ENCODE assay signal across 1 cellular context in genomic region chr5:132086277-132086794, GRCh38.
TF ChIP-seq lines count a peak whose summit lies in the region.

No MANE protein-coding gene starts in this region.

TF ChIP-seq in K562, 482 proteins besides CTCF, POLR2A, EP300 and RAD21 (continued from another document):
- no peak for TF ChIP-seq ZSCAN29 (IDR thresholded peaks at IDR 0.05)
- no peak for TF ChIP-seq NR4A1 (CRISPR knock-in tag; IDR thresholded peaks at IDR 0.05)
- TF ChIP-seq NR4A1 (tag; IDR thresholded peaks at IDR 0.05), result peak; percentile 61
- no peak for TF ChIP-seq CSDE1 (IDR thresholded peaks at IDR 0.05)
- no peak for TF ChIP-seq POLR2AphosphoS2 (IDR thresholded peaks at IDR 0.05; ENCODE audit: low read length)
- TF ChIP-seq CBX1 (IDR thresholded peaks at IDR 0.05; ENCODE audit: low read depth), result no peak
- no peak for TF ChIP-seq RBM34 (IDR thresholded peaks at IDR 0.05; ENCODE audit: borderline replicate concordance, insufficient read depth, low read length)
- no peak for TF ChIP-seq SNAPC5 (CRISPR knock-in tag; IDR thresholded peaks at IDR 0.05)
- no peak for TF ChIP-seq BRD9 (IDR thresholded peaks at IDR 0.05; ENCODE audit: low read depth, partially characterized antibody)
- peak; percentile 65; the same call in 1 of the 2 replicates for TF ChIP-seq DMBX1 (CRISPR knock-in tag; IDR thresholded peaks at IDR 0.05; ENCODE audit: borderline replicate concordance)
- no peak for TF ChIP-seq POU5F1 (IDR thresholded peaks at IDR 0.05; ENCODE audit: borderline replicate concordance, low read depth, low read length, partially characterized antibody)
- no peak for TF ChIP-seq ZNF146 (CRISPR knock-in tag; IDR thresholded peaks at IDR 0.05; ENCODE audit: unreplicated experiment)
- peak; percentile 49; the same call in 1 of the 2 replicates for TF ChIP-seq FOSL1 (tag; conservative IDR thresholded peaks at IDR 0.05)
- peak; percentile 44 for TF ChIP-seq VEZF1 (CRISPR knock-in tag; IDR thresholded peaks at IDR 0.05)
- 0 out of 4 replicates have a peak, but pooled peaks of 1 of the 2 experiments have one; percentile 28 for TF ChIP-seq MAZ (CRISPR knock-in tag; conservative IDR thresholded peaks at IDR 0.05 in 1 of 2, IDR thresholded peaks at IDR 0.05 in 1 of 2)
- TF ChIP-seq HBP1 (CRISPR knock-in tag; IDR thresholded peaks at IDR 0.05), result no peak
- no peak for TF ChIP-seq RBBP5 (IDR thresholded peaks at IDR 0.05; ENCODE audit: borderline replicate concordance, insufficient read depth, low read length, poor library complexity, severe bottlenecking)
- peak; percentile 52 for TF ChIP-seq USF1 (CRISPR knock-in tag; IDR thresholded peaks at IDR 0.05)
- TF ChIP-seq POLR2AphosphoS5 (IDR thresholded peaks at IDR 0.05; ENCODE audit: control insufficient read depth, insufficient read depth, low read depth, low read length), result no peak
- no peak for TF ChIP-seq MYBL2 (IDR thresholded peaks at IDR 0.05; ENCODE audit: low read depth)
- TF ChIP-seq MYBL2 (CRISPR knock-in tag; IDR thresholded peaks at IDR 0.05; ENCODE audit: borderline replicate concordance), result no peak
- TF ChIP-seq SMAD4 (CRISPR knock-in tag; conservative IDR thresholded peaks at IDR 0.05), result peak; percentile 69
- TF ChIP-seq SOX6 (IDR thresholded peaks at IDR 0.05), result 0 out of 2 replicates have a peak, but pooled peaks have one; percentile 18
- TF ChIP-seq MLLT1 (IDR thresholded peaks at IDR 0.05), result no peak
- TF ChIP-seq MTA3 (IDR thresholded peaks at IDR 0.05; ENCODE audit: borderline replicate concordance), result peak; percentile 61; the same call in 1 of the 2 replicates
- no peak for TF ChIP-seq PREB (CRISPR knock-in tag; IDR thresholded peaks at IDR 0.05)
- no peak for TF ChIP-seq RREB1 (CRISPR knock-in tag; IDR thresholded peaks at IDR 0.05)
- TF ChIP-seq CCAR2 (IDR thresholded peaks at IDR 0.05; ENCODE audit: low read depth, low read length), result no peak
- no peak for TF ChIP-seq ZNF398 (CRISPR knock-in tag; IDR thresholded peaks at IDR 0.05)
- no peak for TF ChIP-seq ELF1 (tag; IDR thresholded peaks at IDR 0.05)
- no peak; the same call in 1 of the 2 replicates for TF ChIP-seq BACH1 (tag; IDR thresholded peaks at IDR 0.05)
- peak in 1 of 2 experiments; percentile 36; a peak in 1 of 4 replicates for TF ChIP-seq FOXK2 (conservative IDR thresholded peaks at IDR 0.05 in 1 of 2, IDR thresholded peaks at IDR 0.05 in 1 of 2; ENCODE audit: low read depth in 2 of 2)
- TF ChIP-seq SNRNP70 (optimal IDR thresholded peaks at IDR 0.05; ENCODE audit: low read depth, low read length), result no peak
- no peak for TF ChIP-seq PURB (CRISPR knock-in tag; IDR thresholded peaks at IDR 0.05; ENCODE audit: low read depth)
- TF ChIP-seq ASH1L (IDR thresholded peaks at IDR 0.05; ENCODE audit: borderline replicate concordance, low read depth, partially characterized antibody), result no peak
- TF ChIP-seq ZFX (CRISPR knock-in tag; IDR thresholded peaks at IDR 0.05), result no peak
- peak; percentile 70 for TF ChIP-seq CTBP1 (IDR thresholded peaks at IDR 0.05; ENCODE audit: borderline replicate concordance)
- TF ChIP-seq RB1 (IDR thresholded peaks at IDR 0.05; ENCODE audit: low read depth), result no peak
- TF ChIP-seq BRCA1 (IDR thresholded peaks at IDR 0.05), result no peak
- no peak for TF ChIP-seq BRCA1 (CRISPR knock-in tag; IDR thresholded peaks at IDR 0.05)
- TF ChIP-seq ERF (CRISPR knock-in tag; IDR thresholded peaks at IDR 0.05), result no peak
- TF ChIP-seq ZFPM2 (CRISPR knock-in tag; IDR thresholded peaks at IDR 0.05), result no peak
- TF ChIP-seq ZNF740 (CRISPR knock-in tag; IDR thresholded peaks at IDR 0.05), result no peak
- 0 out of 4 replicates have a peak, but pooled peaks of 1 of the 2 experiments have one; percentile 16 for TF ChIP-seq ZNF740 (tag; IDR thresholded peaks at IDR 0.05)
- TF ChIP-seq CBFA2T3 (IDR thresholded peaks at IDR 0.05), result peak; percentile 6; the same call in 1 of the 2 replicates
- no peak for TF ChIP-seq TARDBP (IDR thresholded peaks at IDR 0.05)
- no peak for TF ChIP-seq ETS2 (tag; IDR thresholded peaks at IDR 0.05; ENCODE audit: borderline replicate concordance, poor library complexity, severe bottlenecking)
- TF ChIP-seq ID3 (CRISPR knock-in tag; IDR thresholded peaks at IDR 0.05), result no peak
- TF ChIP-seq ID3 (tag; IDR thresholded peaks at IDR 0.05), result 0 out of 2 replicates have a peak, but pooled peaks have one; percentile 35
- no peak for TF ChIP-seq ZNF133 (CRISPR knock-in tag; IDR thresholded peaks at IDR 0.05)
- no peak for TF ChIP-seq E2F5 (CRISPR knock-in tag; IDR thresholded peaks at IDR 0.05)
